19 cellular contexts compared by ENCODE assay signal in genomic region chr2:9103663-9104277, GRCh38.
DNase-seq lines count a peak whose midpoint lies in the region; ATAC-seq and TF ChIP-seq lines count a peak whose summit lies in the region.
"Had no signal": no experiment of that assay in that cellular context is flagged by ENCODE, and none has a peak within 500 bp of the region (broad histone marks: within the 10 kb centered on the region; RNA-seq: fewer than 3 reads in every experiment).

No MANE protein-coding gene starts in this region.

- H3K4me3 ChIP-seq in heart right ventricle, result no peak overlapping the region
- H3K4me3 ChIP-seq: left ventricle myocardium inferior had no signal

- H3K4me3 Mint-ChIP-seq in brain, result no peak overlapping the region
- peak overlapping the region; percentile 79 for H3K4me3 Mint-ChIP-seq in type B pancreatic cell
- H3K4me3 Mint-ChIP-seq: activated naive CD8-positive, alpha-beta T cell treated with anti-CD3 and anti-CD28 coated beads, Interleukin-2, amount 50 U/mL, for 24 hours; dendritic cell treated with granulocyte-macrophage colony-stimulating factor and Interleukin-4, amounts not matched to agents 40 ng/mL and 50 ng/mL, for 4 days had no signal

- H3K27me3 ChIP-seq in heart right ventricle, result no peaks in the 10 kb centered on the region
- H3K27me3 ChIP-seq: neutrophil had no signal

- no peaks in the 10 kb centered on the region for H3K36me3 ChIP-seq in heart right ventricle
- H3K36me3 ChIP-seq: left ventricle myocardium inferior, neutrophil had no signal

- H3K4me1 ChIP-seq in heart right ventricle, result peaks cover 0 to 30% (median 18%) of the 10 kb centered on the region in 9 donors

- no peaks in the 10 kb centered on the region for H3K9me3 ChIP-seq in heart right ventricle
- H3K9me3 ChIP-seq: left ventricle myocardium inferior, neutrophil had no signal

- H3K36me3 Mint-ChIP-seq in brain, result no peaks in the 10 kb centered on the region
- no peaks in the 10 kb centered on the region for H3K36me3 Mint-ChIP-seq in type B pancreatic cell

- no peak for TF ChIP-seq CTCF in brain (conservative IDR thresholded peaks at IDR 0.05)
- no peak for TF ChIP-seq CTCF in type B pancreatic cell (conservative IDR thresholded peaks at IDR 0.05)
- no peak for TF ChIP-seq CTCF in heart right ventricle (IDR thresholded peaks at IDR 0.05)
- TF ChIP-seq CTCF in GM10266 (IDR thresholded peaks at IDR 0.05; ENCODE audit: control insufficient read depth, insufficient read depth, low read depth, missing control alignments), result no peak

- H3K27me3 Mint-ChIP-seq in brain (peaks cover 9% of the 10 kb centered on the region), type B pancreatic cell (no peaks in the 10 kb centered on the region)
- H3K27me3 Mint-ChIP-seq: activated naive CD8-positive, alpha-beta T cell treated with anti-CD3 and anti-CD28 coated beads, Interleukin-2, amount 50 U/mL, for 24 hours had no signal

- no peak for ATAC-seq in heart right ventricle
- ATAC-seq: activated naive CD8-positive, alpha-beta T cell treated with anti-CD3 and anti-CD28 coated beads, Interleukin-2, amount 50 U/mL, for 24 hours had no signal

- peak overlapping the region in 3 of 5 experiments; percentile 10 to 59 (median 51) for H3K27ac Mint-ChIP-seq in brain
- peak overlapping the region; percentile 97 for H3K27ac Mint-ChIP-seq in type B pancreatic cell
- H3K27ac Mint-ChIP-seq: activated naive CD8-positive, alpha-beta T cell treated with anti-CD3 and anti-CD28 coated beads, Interleukin-2, amount 50 U/mL, for 24 hours; activated T-helper 2 cell treated with anti-CD3 and anti-CD28 coated beads, Interferon-gamma antibody, Interleukin-2, Interleukin-4, amounts not matched to agents 10 μg/mL and 5 μg/mL and 100 μg/mL, durations not matched to agents 14 hours and 24 hours and 36 hours; dendritic cell treated with granulocyte-macrophage colony-stimulating factor and Interleukin-4, amounts not matched to agents 40 ng/mL and 50 ng/mL, for 4 days had no signal

- H3K9me3 Mint-ChIP-seq in brain, result peaks cover 0 to 4% (median 0%) of the 10 kb centered on the region in 5 experiments
- no peaks in the 10 kb centered on the region for H3K9me3 Mint-ChIP-seq in type B pancreatic cell
- H3K9me3 Mint-ChIP-seq: activated naive CD8-positive, alpha-beta T cell treated with anti-CD3 and anti-CD28 coated beads, Interleukin-2, amount 50 U/mL, for 24 hours; activated T-helper 2 cell treated with anti-CD3 and anti-CD28 coated beads, Interferon-gamma antibody, Interleukin-2, Interleukin-4, amounts not matched to agents 10 μg/mL and 5 μg/mL and 100 μg/mL, durations not matched to agents 14 hours and 24 hours and 36 hours; dendritic cell treated with granulocyte-macrophage colony-stimulating factor and Interleukin-4, amounts not matched to agents 40 ng/mL and 50 ng/mL, for 4 days had no signal

- peak; percentile 56 for DNase-seq in HPDE6-E6E7 (ENCODE audit: extremely low spot score)
- peak; percentile 35 for DNase-seq in iPS-NIHi11 (ENCODE audit: low spot score)
- no peak for DNase-seq in type B pancreatic cell (ENCODE audit: extremely low spot score, unreplicated experiment)
- DNase-seq in heart right ventricle, result no peak
- DNase-seq in activated T-cell treated with anti-CD3 and anti-CD28 coated beads for 4 hours, result no peak
- no peak for DNase-seq in GM10266 (ENCODE audit: extremely low spot score)
- DNase-seq: activated CD4-positive, CD25-positive, alpha-beta regulatory T cell; activated naive CD8-positive, alpha-beta T cell treated with anti-CD3 and anti-CD28 coated beads, Interleukin-2, amount 50 U/mL, for 24 hours; left ventricle myocardium inferior; NCI-H1417 treated with DMSO at 0.1 percent for 48 hours; NCI-H2171; NCI-H526; retina; SHP77; substantia nigra had no signal

- intact Hi-C loops in heart right ventricle (cut with DNase I), result no loop called here

- H3K4me1 Mint-ChIP-seq in brain, result peaks cover 72% of the 10 kb centered on the region
- peaks cover 64% of the 10 kb centered on the region for H3K4me1 Mint-ChIP-seq in type B pancreatic cell (ENCODE audit: unreplicated experiment)

- 93 to 96% methylated on average over 14 of the region's 14 CpGs for WGBS in heart right ventricle, 2 donors

- no peak overlapping the region for H3K27ac ChIP-seq in heart right ventricle
- H3K27ac ChIP-seq: left ventricle myocardium inferior, neutrophil had no signal

Comparison
In these comparisons a context has a peak if more than half of its experiments do, and no peak if none do; other contexts are left out.
1. DNase-seq: peak in HPDE6-E6E7 (single experiment) and iPS-NIHi11 (single experiment); none in type B pancreatic cell (single experiment), heart right ventricle (0 of 2), activated T-cell treated with anti-CD3 and anti-CD28 coated beads for 4 hours (single experiment) and GM10266 (single experiment).